32 cellular contexts compared by ENCODE assay signal in genomic region chr1:248736992-248737391, GRCh38. TPM values are rescaled to one million over a fixed set of nuclear protein-coding genes. Genes with fewer than 3 reads are reported as not detected.
"Had no signal": no experiment of that assay in that cellular context is flagged by ENCODE, and none has a peak within 500 bp of the region (broad histone marks: within the 10 kb centered on the region; RNA-seq: fewer than 3 reads in every experiment).

No MANE protein-coding gene starts in this region.

- ATAC-seq: left colon; naive thymus-derived CD4-positive, alpha-beta T cell; natural killer cell treated with Interleukin-12 subunit alpha and Interleukin-12 subunit beta and Interleukin-15 and Interleukin-18, amount 100 ng/mL, for 72 hours; pancreas; right cardiac atrium; stimulated activated effector memory CD8-positive, alpha-beta T cell treated with anti-CD3 and anti-CD28 coated beads, Interleukin-12 subunit alpha, Interleukin-12 subunit beta, amount 100 ng/mL, for 72 hours had no signal

- H3K27ac ChIP-seq: left ventricle myocardium inferior, pancreas, prostate gland, sigmoid colon, suprapubic skin, thoracic aorta, tibial artery, uterus had no signal

- H3K4me1 ChIP-seq: left ventricle myocardium inferior, pancreas, prostate gland, sigmoid colon, suprapubic skin, tibial artery, uterus had no signal

- DNase-seq: hippocampal formation; immature natural killer cell; kidney; left colon; left ventricle myocardium inferior; mesendoderm; naive thymus-derived CD4-positive, alpha-beta T cell; nucleus accumbens; pancreas; retina; right cardiac atrium; sigmoid colon; small intestine; spleen; stimulated activated CD4-positive, alpha-beta T cell treated with anti-CD3 and anti-CD28 coated beads, Interleukin-4, amount 100 ng/mL, for 24 hours; stimulated activated naive CD4-positive, alpha-beta T cell; tibial artery; trophoblast cell; uterus had no signal

- H3K27me3 ChIP-seq: pancreas, sigmoid colon, spleen, suprapubic skin, uterus had no signal

- H3K36me3 ChIP-seq: left ventricle myocardium inferior, pancreas, prostate gland, sigmoid colon, spleen, suprapubic skin, thoracic aorta, tibial artery, uterus had no signal

- H3K9me3 ChIP-seq: pancreas, prostate gland, thoracic aorta, uterus had no signal

- H3K4me3 ChIP-seq: left ventricle myocardium inferior, lung, pancreas, prostate gland, sigmoid colon, spleen, suprapubic skin, thoracic aorta, tibial artery, uterus had no signal

RNA-seq across cellular contexts. Expression of gene LYPD8, which starts 18.6 kb away (rescaled TPM):
- total RNA-seq: left ventricle myocardium inferior; lower leg skin; lung; mesothelial cell of epicardium; mononuclear cell; myocyte; naive thymus-derived CD4-positive, alpha-beta T cell; natural killer cell treated with Interleukin-12 subunit alpha and Interleukin-12 subunit beta and Interleukin-15 and Interleukin-18, amount 100 ng/mL, for 72 hours; osteoblast; pancreas; prostate gland; right cardiac atrium; subcutaneous adipose tissue; suprapubic skin; thoracic aorta; ureter; uterus had no signal

RNA-seq across cellular contexts. Expression of gene OR14I1, which starts 34.4 kb away (rescaled TPM):
- total RNA-seq: kidney; left colon; left ventricle myocardium inferior; lower leg skin; lung; mesothelial cell of epicardium; mononuclear cell; myocyte; naive thymus-derived CD4-positive, alpha-beta T cell; natural killer cell treated with Interleukin-12 subunit alpha and Interleukin-12 subunit beta and Interleukin-15 and Interleukin-18, amount 100 ng/mL, for 72 hours; osteoblast; pancreas; prostate gland; right cardiac atrium; sigmoid colon; spleen; subcutaneous adipose tissue; thoracic aorta; ureter; uterus had no signal
